In the genomic region with DNA sequence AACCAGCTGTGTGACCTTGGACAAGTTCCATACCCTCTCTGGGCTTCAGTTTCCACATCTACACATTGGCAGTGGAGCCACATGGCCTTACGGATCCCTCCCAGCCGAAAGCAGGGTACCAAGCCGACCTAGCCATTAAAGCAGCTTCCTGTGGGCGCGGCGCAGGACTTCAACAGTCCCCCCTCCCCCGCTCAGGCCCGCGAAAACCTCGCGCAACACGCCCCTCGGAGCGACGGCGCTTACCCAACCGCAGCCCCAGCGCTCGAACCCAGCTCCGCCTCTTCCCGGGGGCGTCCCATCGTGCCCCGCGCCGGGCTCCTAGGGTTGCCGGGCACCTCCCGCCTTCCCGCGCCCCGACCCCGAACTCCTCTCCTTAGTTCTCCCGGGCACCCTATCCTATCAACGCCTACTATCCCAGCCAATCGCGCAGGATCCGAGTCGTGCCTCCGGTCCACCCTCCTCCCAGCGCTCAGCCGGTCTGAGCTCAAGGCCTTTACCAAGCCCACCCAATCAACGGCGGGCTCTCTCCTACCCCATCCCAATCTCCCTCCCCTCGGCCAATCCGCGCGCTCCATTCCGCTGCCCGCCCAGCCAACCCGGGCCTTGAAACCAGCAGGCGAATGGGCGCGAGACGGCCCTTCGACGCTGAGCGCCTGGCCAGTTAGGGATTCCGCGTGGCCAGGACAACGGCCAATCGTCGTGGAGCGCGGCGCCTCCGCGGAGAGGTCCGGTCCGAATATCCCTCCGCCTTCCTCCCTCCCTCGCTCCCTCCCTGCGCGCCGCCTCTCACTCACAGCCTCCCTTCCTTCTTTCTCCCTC, we compare ENCODE assay signal across 1 cellular context.
A peak's percentile ranks its signal among the peaks of the same experiment; 100 is the strongest.
TF ChIP-seq lines count a peak whose summit lies in the region.

A gene (plus strand): TSS at position 767 of the 819 bp plus-strand sequence. CDS start 326 bp downstream, outside the sequence.

TF ChIP-seq in K562, 482 proteins besides CTCF, POLR2A, EP300 and RAD21 (continued from another document and continues in another):
- TF ChIP-seq, protein P1, sequence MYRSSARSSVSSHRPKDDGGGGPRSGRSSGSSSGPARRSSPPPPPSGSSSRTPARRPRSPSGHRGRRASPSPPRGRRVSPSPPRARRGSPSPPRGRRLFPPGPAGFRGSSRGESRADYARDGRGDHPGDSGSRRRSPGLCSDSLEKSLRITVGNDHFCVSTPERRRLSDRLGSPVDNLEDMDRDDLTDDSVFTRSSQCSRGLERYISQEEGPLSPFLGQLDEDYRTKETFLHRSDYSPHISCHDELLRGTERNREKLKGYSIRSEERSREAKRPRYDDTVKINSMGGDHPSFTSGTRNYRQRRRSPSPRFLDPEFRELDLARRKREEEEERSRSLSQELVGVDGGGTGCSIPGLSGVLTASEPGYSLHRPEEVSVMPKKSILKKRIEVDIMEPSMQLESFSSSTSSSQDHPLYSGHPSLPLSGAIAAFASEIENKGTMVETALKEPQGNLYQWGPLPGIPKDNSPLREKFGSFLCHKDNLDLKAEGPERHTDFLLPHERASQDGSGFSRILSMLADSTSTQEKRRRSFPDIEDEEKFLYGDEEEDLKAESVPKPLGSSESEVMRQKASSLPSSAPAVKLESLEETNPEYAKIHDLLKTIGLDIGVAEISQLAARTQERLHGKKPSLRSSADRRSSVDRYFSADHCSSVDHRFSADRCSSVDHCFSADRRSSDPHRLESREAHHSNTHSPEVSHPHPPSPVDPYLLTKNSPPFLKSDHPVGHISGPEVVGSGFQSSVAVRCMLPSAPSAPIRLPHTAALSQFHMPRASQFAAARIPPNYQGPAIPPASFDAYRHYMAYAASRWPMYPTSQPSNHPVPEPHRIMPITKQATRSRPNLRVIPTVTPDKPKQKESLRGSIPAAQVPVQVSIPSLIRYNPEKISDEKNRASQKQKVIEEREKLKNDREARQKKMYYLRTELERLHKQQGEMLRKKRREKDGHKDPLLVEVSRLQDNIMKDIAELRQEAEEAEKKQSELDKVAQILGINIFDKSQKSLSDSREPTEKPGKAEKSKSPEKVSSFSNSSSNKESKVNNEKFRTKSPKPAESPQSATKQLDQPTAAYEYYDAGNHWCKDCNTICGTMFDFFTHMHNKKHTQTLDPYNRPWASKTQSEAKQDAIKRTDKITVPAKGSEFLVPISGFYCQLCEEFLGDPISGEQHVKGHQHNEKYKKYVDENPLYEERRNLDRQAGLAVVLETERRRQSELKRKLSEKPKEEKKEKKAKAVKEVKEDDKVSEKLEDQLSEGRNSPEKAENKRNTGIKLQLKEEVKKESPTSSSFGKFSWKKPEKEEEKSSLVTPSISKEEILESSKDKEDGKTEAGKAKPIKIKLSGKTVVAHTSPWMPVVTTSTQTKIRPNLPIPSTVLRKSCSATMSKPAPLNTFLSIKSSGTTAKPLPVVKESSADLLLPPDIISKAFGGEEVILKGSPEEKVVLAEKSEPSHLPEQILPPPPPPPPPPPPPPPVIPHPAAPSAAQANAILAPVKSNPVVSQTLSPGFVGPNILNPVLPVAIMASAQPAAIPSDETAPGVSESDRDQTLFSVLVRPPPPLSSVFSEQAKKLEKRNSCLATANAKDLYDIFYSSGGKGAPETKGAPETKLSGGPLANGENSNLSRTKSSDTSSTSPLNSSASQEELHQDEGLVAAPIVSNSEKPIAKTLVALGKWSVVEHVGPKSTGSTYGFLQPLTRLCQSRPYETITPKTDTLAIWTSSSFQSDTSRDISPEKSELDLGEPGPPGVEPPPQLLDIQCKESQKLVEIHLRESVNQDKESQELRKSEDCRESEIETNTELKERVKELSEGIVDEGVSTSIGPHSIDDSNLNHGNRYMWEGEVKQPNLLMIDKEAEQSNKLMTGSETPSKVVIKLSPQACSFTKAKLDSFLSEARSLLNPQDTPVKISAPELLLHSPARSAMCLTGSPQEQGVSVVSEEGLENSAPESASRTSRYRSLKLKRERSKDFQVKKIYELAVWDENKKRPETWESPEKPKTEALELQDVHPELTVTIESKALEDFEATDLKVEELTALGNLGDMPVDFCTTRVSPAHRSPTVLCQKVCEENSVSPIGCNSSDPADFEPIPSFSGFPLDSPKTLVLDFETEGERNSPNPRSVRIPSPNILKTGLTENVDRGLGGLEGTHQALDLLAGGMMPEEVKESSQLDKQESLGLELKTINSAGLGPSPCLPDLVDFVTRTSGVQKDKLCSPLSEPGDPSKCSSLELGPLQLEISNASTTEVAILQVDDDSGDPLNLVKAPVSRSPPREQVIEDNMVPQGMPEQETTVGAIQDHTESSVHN (IDR thresholded peaks at IDR 0.05; ENCODE audit: borderline replicate concordance in 1 of 2, low read depth in 1 of 2): no peak
- TF ChIP-seq ZNF184 (CRISPR knock-in tag; IDR thresholded peaks at IDR 0.05): no peak
- peak; percentile 69 for TF ChIP-seq MYBL2 (IDR thresholded peaks at IDR 0.05; ENCODE audit: low read depth)
- TF ChIP-seq MYBL2 (CRISPR knock-in tag; IDR thresholded peaks at IDR 0.05; ENCODE audit: borderline replicate concordance): no peak
- TF ChIP-seq, protein P2, sequence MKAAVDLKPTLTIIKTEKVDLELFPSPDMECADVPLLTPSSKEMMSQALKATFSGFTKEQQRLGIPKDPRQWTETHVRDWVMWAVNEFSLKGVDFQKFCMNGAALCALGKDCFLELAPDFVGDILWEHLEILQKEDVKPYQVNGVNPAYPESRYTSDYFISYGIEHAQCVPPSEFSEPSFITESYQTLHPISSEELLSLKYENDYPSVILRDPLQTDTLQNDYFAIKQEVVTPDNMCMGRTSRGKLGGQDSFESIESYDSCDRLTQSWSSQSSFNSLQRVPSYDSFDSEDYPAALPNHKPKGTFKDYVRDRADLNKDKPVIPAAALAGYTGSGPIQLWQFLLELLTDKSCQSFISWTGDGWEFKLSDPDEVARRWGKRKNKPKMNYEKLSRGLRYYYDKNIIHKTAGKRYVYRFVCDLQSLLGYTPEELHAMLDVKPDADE (conservative IDR thresholded peaks at IDR 0.05; ENCODE audit: control insufficient read depth, low read depth, low read length): peak; percentile 43; the same call in 1 of the 2 replicates
- TF ChIP-seq HMG20A (CRISPR knock-in tag; conservative IDR thresholded peaks at IDR 0.05): no peak
- peak; percentile 22; the same call in 1 of the 2 replicates for TF ChIP-seq BHLHE40 (IDR thresholded peaks at IDR 0.05; ENCODE audit: low read length)
- TF ChIP-seq, protein P3, sequence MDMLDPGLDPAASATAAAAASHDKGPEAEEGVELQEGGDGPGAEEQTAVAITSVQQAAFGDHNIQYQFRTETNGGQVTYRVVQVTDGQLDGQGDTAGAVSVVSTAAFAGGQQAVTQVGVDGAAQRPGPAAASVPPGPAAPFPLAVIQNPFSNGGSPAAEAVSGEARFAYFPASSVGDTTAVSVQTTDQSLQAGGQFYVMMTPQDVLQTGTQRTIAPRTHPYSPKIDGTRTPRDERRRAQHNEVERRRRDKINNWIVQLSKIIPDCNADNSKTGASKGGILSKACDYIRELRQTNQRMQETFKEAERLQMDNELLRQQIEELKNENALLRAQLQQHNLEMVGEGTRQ (CRISPR knock-in tag; IDR thresholded peaks at IDR 0.05): no peak
- no peak for TF ChIP-seq ZNF347 (CRISPR knock-in tag; IDR thresholded peaks at IDR 0.05; ENCODE audit: low read depth)
- TF ChIP-seq, protein P4, sequence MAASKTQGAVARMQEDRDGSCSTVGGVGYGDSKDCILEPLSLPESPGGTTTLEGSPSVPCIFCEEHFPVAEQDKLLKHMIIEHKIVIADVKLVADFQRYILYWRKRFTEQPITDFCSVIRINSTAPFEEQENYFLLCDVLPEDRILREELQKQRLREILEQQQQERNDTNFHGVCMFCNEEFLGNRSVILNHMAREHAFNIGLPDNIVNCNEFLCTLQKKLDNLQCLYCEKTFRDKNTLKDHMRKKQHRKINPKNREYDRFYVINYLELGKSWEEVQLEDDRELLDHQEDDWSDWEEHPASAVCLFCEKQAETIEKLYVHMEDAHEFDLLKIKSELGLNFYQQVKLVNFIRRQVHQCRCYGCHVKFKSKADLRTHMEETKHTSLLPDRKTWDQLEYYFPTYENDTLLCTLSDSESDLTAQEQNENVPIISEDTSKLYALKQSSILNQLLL (CRISPR knock-in tag; IDR thresholded peaks at IDR 0.05; ENCODE audit: borderline replicate concordance): no peak
- peak; percentile 52 for TF ChIP-seq RAD51 (IDR thresholded peaks at IDR 0.05; ENCODE audit: borderline replicate concordance, low read depth)
- no peak for TF ChIP-seq FOXJ3 (CRISPR knock-in tag; IDR thresholded peaks at IDR 0.05)
- TF ChIP-seq, protein P5, sequence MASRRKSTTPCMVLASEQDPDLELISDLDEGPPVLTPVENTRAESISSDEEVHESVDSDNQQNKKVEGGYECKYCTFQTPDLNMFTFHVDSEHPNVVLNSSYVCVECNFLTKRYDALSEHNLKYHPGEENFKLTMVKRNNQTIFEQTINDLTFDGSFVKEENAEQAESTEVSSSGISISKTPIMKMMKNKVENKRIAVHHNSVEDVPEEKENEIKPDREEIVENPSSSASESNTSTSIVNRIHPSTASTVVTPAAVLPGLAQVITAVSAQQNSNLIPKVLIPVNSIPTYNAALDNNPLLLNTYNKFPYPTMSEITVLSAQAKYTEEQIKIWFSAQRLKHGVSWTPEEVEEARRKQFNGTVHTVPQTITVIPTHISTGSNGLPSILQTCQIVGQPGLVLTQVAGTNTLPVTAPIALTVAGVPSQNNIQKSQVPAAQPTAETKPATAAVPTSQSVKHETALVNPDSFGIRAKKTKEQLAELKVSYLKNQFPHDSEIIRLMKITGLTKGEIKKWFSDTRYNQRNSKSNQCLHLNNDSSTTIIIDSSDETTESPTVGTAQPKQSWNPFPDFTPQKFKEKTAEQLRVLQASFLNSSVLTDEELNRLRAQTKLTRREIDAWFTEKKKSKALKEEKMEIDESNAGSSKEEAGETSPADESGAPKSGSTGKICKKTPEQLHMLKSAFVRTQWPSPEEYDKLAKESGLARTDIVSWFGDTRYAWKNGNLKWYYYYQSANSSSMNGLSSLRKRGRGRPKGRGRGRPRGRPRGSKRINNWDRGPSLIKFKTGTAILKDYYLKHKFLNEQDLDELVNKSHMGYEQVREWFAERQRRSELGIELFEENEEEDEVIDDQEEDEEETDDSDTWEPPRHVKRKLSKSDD (conservative IDR thresholded peaks at IDR 0.05; ENCODE audit: low read length): no peak; the same call in 1 of the 2 replicates
- peak; percentile 85; the same call in 1 of the 2 replicates for TF ChIP-seq ELF4 (CRISPR knock-in tag; IDR thresholded peaks at IDR 0.05)
- TF ChIP-seq HNRNPLL (IDR thresholded peaks at IDR 0.05; ENCODE audit: low read depth, low read length, poor library complexity, severe bottlenecking): peak; percentile 27
- TF ChIP-seq, protein P6, sequence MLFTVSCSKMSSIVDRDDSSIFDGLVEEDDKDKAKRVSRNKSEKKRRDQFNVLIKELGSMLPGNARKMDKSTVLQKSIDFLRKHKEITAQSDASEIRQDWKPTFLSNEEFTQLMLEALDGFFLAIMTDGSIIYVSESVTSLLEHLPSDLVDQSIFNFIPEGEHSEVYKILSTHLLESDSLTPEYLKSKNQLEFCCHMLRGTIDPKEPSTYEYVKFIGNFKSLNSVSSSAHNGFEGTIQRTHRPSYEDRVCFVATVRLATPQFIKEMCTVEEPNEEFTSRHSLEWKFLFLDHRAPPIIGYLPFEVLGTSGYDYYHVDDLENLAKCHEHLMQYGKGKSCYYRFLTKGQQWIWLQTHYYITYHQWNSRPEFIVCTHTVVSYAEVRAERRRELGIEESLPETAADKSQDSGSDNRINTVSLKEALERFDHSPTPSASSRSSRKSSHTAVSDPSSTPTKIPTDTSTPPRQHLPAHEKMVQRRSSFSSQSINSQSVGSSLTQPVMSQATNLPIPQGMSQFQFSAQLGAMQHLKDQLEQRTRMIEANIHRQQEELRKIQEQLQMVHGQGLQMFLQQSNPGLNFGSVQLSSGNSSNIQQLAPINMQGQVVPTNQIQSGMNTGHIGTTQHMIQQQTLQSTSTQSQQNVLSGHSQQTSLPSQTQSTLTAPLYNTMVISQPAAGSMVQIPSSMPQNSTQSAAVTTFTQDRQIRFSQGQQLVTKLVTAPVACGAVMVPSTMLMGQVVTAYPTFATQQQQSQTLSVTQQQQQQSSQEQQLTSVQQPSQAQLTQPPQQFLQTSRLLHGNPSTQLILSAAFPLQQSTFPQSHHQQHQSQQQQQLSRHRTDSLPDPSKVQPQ (CRISPR knock-in tag; IDR thresholded peaks at IDR 0.05; ENCODE audit: borderline replicate concordance): no peak; the same call in 1 of the 2 replicates
- no peak for TF ChIP-seq RBM22 (IDR thresholded peaks at IDR 0.05; ENCODE audit: low read depth, low read length, poor library complexity, severe bottlenecking)
- TF ChIP-seq BMI1 (IDR thresholded peaks at IDR 0.05; ENCODE audit: low read length): no peak
- peak; percentile 93 for TF ChIP-seq EGR1 (conservative IDR thresholded peaks at IDR 0.05)
- TF ChIP-seq JUNB (CRISPR knock-in tag; conservative IDR thresholded peaks at IDR 0.05): no peak
- no peak for TF ChIP-seq ETS2 (tag; IDR thresholded peaks at IDR 0.05; ENCODE audit: borderline replicate concordance, poor library complexity, severe bottlenecking)
- no peak for TF ChIP-seq LARP7 (IDR thresholded peaks at IDR 0.05)
- TF ChIP-seq SMARCA5 (IDR thresholded peaks at IDR 0.05): peak; percentile 100
- no peak for TF ChIP-seq SMAD1 (IDR thresholded peaks at IDR 0.05; ENCODE audit: low read depth, low read length, partially characterized antibody)
- TF ChIP-seq KLF10 (CRISPR knock-in tag; IDR thresholded peaks at IDR 0.05): no peak
- no peak for TF ChIP-seq ZNF239 (CRISPR knock-in tag; IDR thresholded peaks at IDR 0.05)
- TF ChIP-seq POLR2B (IDR thresholded peaks at IDR 0.05; ENCODE audit: low read depth, partially characterized antibody): peak; percentile 76
- peak; percentile 91 for TF ChIP-seq POLR2G (IDR thresholded peaks at IDR 0.05; ENCODE audit: low read depth, low read length)
- peak; percentile 82 for TF ChIP-seq FOXJ2 (tag; IDR thresholded peaks at IDR 0.05)
- peak; percentile 91 for TF ChIP-seq RBFOX2 (IDR thresholded peaks at IDR 0.05; ENCODE audit: low read depth, low read length)
- TF ChIP-seq MECOM (CRISPR knock-in tag; IDR thresholded peaks at IDR 0.05): no peak
- TF ChIP-seq TSC22D4 (tag; IDR thresholded peaks at IDR 0.05): no peak
- TF ChIP-seq, protein P7, sequence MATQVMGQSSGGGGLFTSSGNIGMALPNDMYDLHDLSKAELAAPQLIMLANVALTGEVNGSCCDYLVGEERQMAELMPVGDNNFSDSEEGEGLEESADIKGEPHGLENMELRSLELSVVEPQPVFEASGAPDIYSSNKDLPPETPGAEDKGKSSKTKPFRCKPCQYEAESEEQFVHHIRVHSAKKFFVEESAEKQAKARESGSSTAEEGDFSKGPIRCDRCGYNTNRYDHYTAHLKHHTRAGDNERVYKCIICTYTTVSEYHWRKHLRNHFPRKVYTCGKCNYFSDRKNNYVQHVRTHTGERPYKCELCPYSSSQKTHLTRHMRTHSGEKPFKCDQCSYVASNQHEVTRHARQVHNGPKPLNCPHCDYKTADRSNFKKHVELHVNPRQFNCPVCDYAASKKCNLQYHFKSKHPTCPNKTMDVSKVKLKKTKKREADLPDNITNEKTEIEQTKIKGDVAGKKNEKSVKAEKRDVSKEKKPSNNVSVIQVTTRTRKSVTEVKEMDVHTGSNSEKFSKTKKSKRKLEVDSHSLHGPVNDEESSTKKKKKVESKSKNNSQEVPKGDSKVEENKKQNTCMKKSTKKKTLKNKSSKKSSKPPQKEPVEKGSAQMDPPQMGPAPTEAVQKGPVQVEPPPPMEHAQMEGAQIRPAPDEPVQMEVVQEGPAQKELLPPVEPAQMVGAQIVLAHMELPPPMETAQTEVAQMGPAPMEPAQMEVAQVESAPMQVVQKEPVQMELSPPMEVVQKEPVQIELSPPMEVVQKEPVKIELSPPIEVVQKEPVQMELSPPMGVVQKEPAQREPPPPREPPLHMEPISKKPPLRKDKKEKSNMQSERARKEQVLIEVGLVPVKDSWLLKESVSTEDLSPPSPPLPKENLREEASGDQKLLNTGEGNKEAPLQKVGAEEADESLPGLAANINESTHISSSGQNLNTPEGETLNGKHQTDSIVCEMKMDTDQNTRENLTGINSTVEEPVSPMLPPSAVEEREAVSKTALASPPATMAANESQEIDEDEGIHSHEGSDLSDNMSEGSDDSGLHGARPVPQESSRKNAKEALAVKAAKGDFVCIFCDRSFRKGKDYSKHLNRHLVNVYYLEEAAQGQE (CRISPR knock-in tag; IDR thresholded peaks at IDR 0.05; ENCODE audit: low read depth): peak; percentile 37; the same call in 1 of the 2 replicates
- TF ChIP-seq ERF (CRISPR knock-in tag; IDR thresholded peaks at IDR 0.05): peak; percentile 69
- 0 out of 2 replicates have a peak, but pooled peaks have one; percentile 37 for TF ChIP-seq ZBTB1 (CRISPR knock-in tag; IDR thresholded peaks at IDR 0.05; ENCODE audit: borderline replicate concordance, low read depth)
